In genomic region chr3:183826448-183826847, GRCh38 we compare ENCODE assay signal across 10 cellular contexts. TPM values are rescaled to one million over a fixed set of nuclear protein-coding genes. Genes with fewer than 3 reads are reported as not detected.
DNase-seq lines count a peak whose midpoint lies in the region; ATAC-seq, FAIRE-seq and TF ChIP-seq lines count a peak whose summit lies in the region.
"Had no signal": no experiment of that assay in that cellular context is flagged by ENCODE, and none has a peak within 500 bp of the region (broad histone marks: within the 10 kb centered on the region; RNA-seq: fewer than 3 reads in every experiment).

No MANE protein-coding gene starts in this region.

- H3K36me3 ChIP-seq in CD4-positive, CD25-positive, alpha-beta regulatory T cell (ENCODE audit: control insufficient read depth, insufficient read depth, low read length): peaks cover 23% of the 10 kb centered on the region
- H3K36me3 ChIP-seq in HCT116 (ENCODE audit: control insufficient read depth in 1 of 2, insufficient read depth in 2 of 2, low read length in 2 of 2): peaks cover 0 to 4% of the 10 kb centered on the region in 2 experiments; a peak in 1 of 4 replicates
- H3K36me3 ChIP-seq in astrocyte (ENCODE audit: insufficient read depth, low read length): no peaks in the 10 kb centered on the region
- H3K36me3 ChIP-seq in mucosa of descending colon (ENCODE audit: low read depth): no peaks in the 10 kb centered on the region

- intact Hi-C loops in HCT116 (cut with micrococcal nuclease) (no loop called here), mucosa of descending colon (cut with DNase I, micrococcal nuclease) (no loop called here)

- H3K79me2 ChIP-seq in HCT116 (ENCODE audit: insufficient read depth, low read length) (peaks cover 4% of the 10 kb centered on the region; the same call in 1 of the 2 replicates), astrocyte (ENCODE audit: insufficient read depth, low read length) (no peaks in the 10 kb centered on the region)

- H3K27ac Mint-ChIP-seq in CD4-positive, CD25-positive, alpha-beta regulatory T cell: no peak overlapping the region
- peak overlapping the region; percentile 5 for H3K27ac Mint-ChIP-seq in astrocyte (ENCODE audit: unreplicated experiment)

- H2AFZ ChIP-seq in HCT116 (ENCODE audit: low read depth, low read length, poor library complexity, severe bottlenecking): no peak overlapping the region
- H2AFZ ChIP-seq in astrocyte (ENCODE audit: low read depth, low read length): no peak overlapping the region

- TSS peak; percentile 3 for BruUV-seq in HCT116 (replicated peaks; lab: Mats Ljungman, UMichigan)

- no peak overlapping the region for H3K4me2 ChIP-seq in HCT116 (ENCODE audit: low read length)
- no peak overlapping the region for H3K4me2 ChIP-seq in astrocyte (ENCODE audit: low read length)

- RAD21 ChIA-PET in HCT116 (lab: Charles Lee; ENCODE audit: low non-redundant PET in 1 of 2, low total read pairs in 2 of 2, uncharacterized antibody in 2 of 2, unreplicated experiment in 2 of 2): no interaction called here

- no peaks in the 10 kb centered on the region for H3K9me3 ChIP-seq in CD4-positive, CD25-positive, alpha-beta regulatory T cell (ENCODE audit: control insufficient read depth in 2 of 2, low read length in 2 of 2)
- H3K9me3 ChIP-seq in HCT116 (ENCODE audit: control insufficient read depth in 1 of 2, insufficient read depth in 1 of 2, low read depth in 1 of 2, low read length in 2 of 2) (no peaks in the 10 kb centered on the region), astrocyte (ENCODE audit: insufficient read depth, low read depth, low read length) (no peaks in the 10 kb centered on the region), mucosa of descending colon (no peaks in the 10 kb centered on the region)

- peaks cover 15% of the 10 kb centered on the region for H3K4me1 ChIP-seq in CD4-positive, CD25-positive, alpha-beta regulatory T cell (ENCODE audit: control insufficient read depth, insufficient read depth, low read length, poor library complexity, severe bottlenecking)
- H3K4me1 ChIP-seq in HCT116 (ENCODE audit: control insufficient read depth in 1 of 2, insufficient read depth in 2 of 2, low read length in 2 of 2) (peaks cover 7 to 15% of the 10 kb centered on the region in 2 experiments; a peak in 3 of 4 replicates), astrocyte (ENCODE audit: insufficient read depth, low read length) (peaks cover 9% of the 10 kb centered on the region), mucosa of descending colon (ENCODE audit: low read depth) (peaks cover 12% of the 10 kb centered on the region)

- H3K27me3 ChIP-seq in CD4-positive, CD25-positive, alpha-beta regulatory T cell (ENCODE audit: control insufficient read depth, insufficient read depth, low read length): peaks cover 6% of the 10 kb centered on the region
- H3K27me3 ChIP-seq in HCT116 (ENCODE audit: insufficient read depth, low read length): no peaks in the 10 kb centered on the region
- H3K27me3 ChIP-seq in astrocyte (ENCODE audit: insufficient read depth, low read length): no peaks in the 10 kb centered on the region

- peaks cover 20% of the 10 kb centered on the region for H3K27me3 Mint-ChIP-seq in CD4-positive, CD25-positive, alpha-beta regulatory T cell
- H3K27me3 Mint-ChIP-seq in astrocyte (ENCODE audit: low read depth, unreplicated experiment): no peaks in the 10 kb centered on the region

- TF ChIP-seq CTCF in HCT116 (IDR thresholded peaks at IDR 0.05 in 2 of 3, conservative IDR thresholded peaks at IDR 0.05 in 1 of 3; ENCODE audit: borderline replicate concordance in 1 of 3, insufficient read depth in 1 of 3, low read depth in 2 of 3, low read length in 2 of 3) (no peak), astrocyte (IDR thresholded peaks at IDR 0.05; ENCODE audit: insufficient read depth, low read depth, low read length) (no peak), mucosa of descending colon (IDR thresholded peaks at IDR 0.05) (no peak)

- H3K9me3 Mint-ChIP-seq in CD4-positive, CD25-positive, alpha-beta regulatory T cell: no peaks in the 10 kb centered on the region
- H3K9me3 Mint-ChIP-seq in astrocyte (ENCODE audit: unreplicated experiment): no peaks in the 10 kb centered on the region

- no peaks in the 10 kb centered on the region for H3K9me2 ChIP-seq in HCT116 (ENCODE audit: insufficient read depth)

- H3K9ac ChIP-seq in HCT116 (ENCODE audit: low read length) (no peak overlapping the region), astrocyte (ENCODE audit: low read length) (no peak overlapping the region)

- no peak for ATAC-seq in CD4-positive, CD25-positive, alpha-beta regulatory T cell (ENCODE audit: low read depth in 2 of 2)
- ATAC-seq in HCT116 (no peak), mucosa of descending colon (peak; percentile 53), GM18867 (IDR thresholded peaks at IDR 0.05; ENCODE audit: unreplicated experiment) (no peak)

- peaks cover 8 to 22% (median 13%) of the 10 kb centered on the region in 4 donors for H3K4me1 Mint-ChIP-seq in CD4-positive, CD25-positive, alpha-beta regulatory T cell
- peaks cover 4% of the 10 kb centered on the region for H3K4me1 Mint-ChIP-seq in astrocyte (ENCODE audit: low read depth, unreplicated experiment)

- CTCF ChIA-PET in HCT116 (lab: Charles Lee): interaction anchor here (1.3 to 1.9 kb wide), 2 partner anchors 58 to 69 kb away, joined by 3 to 9 read pairs; partner anchors contain the start of gene PARL

- H4K20me1 ChIP-seq in HCT116 (ENCODE audit: insufficient read depth) (no peaks in the 10 kb centered on the region), astrocyte (ENCODE audit: insufficient read depth, low read length) (peaks cover 14% of the 10 kb centered on the region)

- no peak for TF ChIP-seq RAD21 in HCT116 (IDR thresholded peaks at IDR 0.05; ENCODE audit: low read depth)

- no peak for TF ChIP-seq POLR2A in HCT116 (IDR thresholded peaks at IDR 0.05; ENCODE audit: borderline replicate concordance, extremely low read depth, insufficient read depth, insufficient read length)

- H3K36me3 Mint-ChIP-seq in CD4-positive, CD25-positive, alpha-beta regulatory T cell: peaks cover 25% of the 10 kb centered on the region
- peaks cover 9% of the 10 kb centered on the region for H3K36me3 Mint-ChIP-seq in astrocyte (ENCODE audit: low read depth, unreplicated experiment)

- peak overlapping the region; percentile 65 to 79 (median 73) for H3K4me3 Mint-ChIP-seq in CD4-positive, CD25-positive, alpha-beta regulatory T cell
- H3K4me3 Mint-ChIP-seq in astrocyte (ENCODE audit: unreplicated experiment): peak overlapping the region; percentile 75

- POLR2A ChIA-PET in HCT116 (lab: Charles Lee): no interaction called here

- H3K4me3 ChIP-seq in CD4-positive, CD25-positive, alpha-beta regulatory T cell (ENCODE audit: low read depth, low read length): no peak overlapping the region
- H3K4me3 ChIP-seq in HCT116 (replicated peaks in 1 of 2; ENCODE audit: low read depth in 1 of 2, low read length in 2 of 2) (no peak overlapping the region), astrocyte (ENCODE audit: insufficient read depth, low read depth, low read length) (no peak overlapping the region), mucosa of descending colon (no peak overlapping the region)

- no peak for FAIRE-seq in astrocyte (lab: Jason Lieb, UNC)
- FAIRE-seq: urothelium cell line had no signal

- H3K27ac ChIP-seq in CD4-positive, CD25-positive, alpha-beta regulatory T cell (ENCODE audit: insufficient read depth, low read length, poor library complexity, severe bottlenecking): no peak overlapping the region
- H3K27ac ChIP-seq in HCT116 (ENCODE audit: low read depth, low read length) (peak overlapping the region; percentile 76; the same call in 1 of the 2 replicates), astrocyte (ENCODE audit: low read depth, low read length) (no peak overlapping the region)

- no peak for DNase-seq in CD4-positive, CD25-positive, alpha-beta regulatory T cell
- DNase-seq in HCT116 (ENCODE audit: low read depth, low spot score) (no peak), astrocyte (ENCODE audit: low read depth) (no peak), mucosa of descending colon (peak in 2 of 3 donors; percentile 17 to 45), NCI-H128 (lab: John Stamatoyannopoulos, UW; ENCODE audit: unreplicated experiment) (no peak), NCI-H345 treated with DMSO at 0.1 percent for 48 hours (lab: John Stamatoyannopoulos, UW; ENCODE audit: unreplicated experiment) (no peak), OCI-M2 (lab: John Stamatoyannopoulos, UW; ENCODE audit: unreplicated experiment) (no peak)
- DNase-seq: DND-41 had no signal

TF ChIP-seq in HCT116, 20 proteins besides CTCF, POLR2A, EP300 and RAD21 (continues in another document):
- TF ChIP-seq ZFX (IDR thresholded peaks at IDR 0.05): no peak

RNA-seq across cellular contexts. Expression of gene MAP6D1, which starts 1.1 kb away (rescaled TPM):
- total RNA-seq in CD4-positive, CD25-positive, alpha-beta regulatory T cell: 1.9 TPM
- polyA plus RNA-seq in CD4-positive, CD25-positive, alpha-beta regulatory T cell: under 1 TPM in 3 of 4 donors, not detected in 1; 0.36 to 0.67 (median 0.55) TPM
- total RNA-seq in HCT116 (2021; ENCODE audit: unreplicated experiment): 5.3 TPM
- polyA plus RNA-seq in HCT116 (2012): 2.1 TPM in 2 replicates
- 4.6 and 4.8 TPM in 2 replicates for total RNA-seq in astrocyte
- 1 to 10 TPM in 2 of 3 donors, under 1 TPM in 1; 0.55 to 3.1 (median 1.2) TPM for total RNA-seq in mucosa of descending colon

RNA-seq across cellular contexts. Expression of gene PARL, which starts 58.2 kb away (rescaled TPM):
- total RNA-seq in CD4-positive, CD25-positive, alpha-beta regulatory T cell: 45.6 TPM
- 100 to 1,000 TPM; 101 to 119 (median 116) TPM for polyA plus RNA-seq in CD4-positive, CD25-positive, alpha-beta regulatory T cell
- 69.7 TPM for total RNA-seq in HCT116 (2021; ENCODE audit: unreplicated experiment)
- polyA plus RNA-seq in HCT116 (2012): 44.9 and 51.5 TPM in 2 replicates
- total RNA-seq in astrocyte: 62.1 and 64.7 TPM in 2 replicates
- total RNA-seq in mucosa of descending colon: 10 to 100 TPM; 67.0 to 71.8 (median 68.9) TPM

Comparison
In these comparisons a context has a peak if more than half of its experiments do, and no peak if none do; other contexts are left out.
1. DNase-seq: peak in mucosa of descending colon (2 of 3); none in CD4-positive, CD25-positive, alpha-beta regulatory T cell (0 of 3), HCT116 (single experiment), astrocyte (single experiment), NCI-H128 (single experiment), NCI-H345 treated with DMSO at 0.1 percent for 48 hours (single experiment) and OCI-M2 (single experiment).